In genomic region chr17:44982113-44982702, GRCh38 we compare ENCODE assay signal across 1 cellular context.
TF ChIP-seq lines count a peak whose summit lies in the region.

No MANE protein-coding gene starts in this region.

TF ChIP-seq in liver, 16 proteins besides CTCF, POLR2A, EP300 and RAD21 (continued from another document):
- no peak for TF ChIP-seq GABPA (IDR thresholded peaks at IDR 0.05 in 1 of 2, conservative IDR thresholded peaks at IDR 0.05 in 1 of 2)
TF ChIP-seq in liver: peak in this region for 0.
